In genomic region chr15:53716909-53717878, GRCh38 we compare ENCODE assay signal across 9 cellular contexts. TPM values are rescaled to one million over a fixed set of nuclear protein-coding genes. Genes with fewer than 3 reads are reported as not detected.
DNase-seq lines count a peak whose midpoint lies in the region; ATAC-seq, FAIRE-seq and TF ChIP-seq lines count a peak whose summit lies in the region.
"Had no signal": no experiment of that assay in that cellular context is flagged by ENCODE, and none has a peak within 500 bp of the region (broad histone marks: within the 10 kb centered on the region; RNA-seq: fewer than 3 reads in every experiment).

No MANE protein-coding gene starts in this region.

- intact Hi-C loops in kidney (cut with DNase I) = no loop called here
- intact Hi-C loops in esophagus muscularis mucosa (cut with DNase I) = no loop called here

- WGBS in esophagus muscularis mucosa = 25% methylated on average over 3 of the region's 3 CpGs

- H3K4me1 ChIP-seq in kidney (ENCODE audit: control insufficient read depth in 1 of 2, insufficient read depth in 1 of 2, low read depth in 1 of 2, low read length in 2 of 2) (peaks cover 0 to 10% of the 10 kb centered on the region in 2 donors), esophagus muscularis mucosa (no peaks in the 10 kb centered on the region)

- in situ Hi-C loops in ACHN (cut with HindIII; ENCODE audit: low pct_ligation_motif_present, low pct_unique_long_range_greater_than_20kb, low sequenced_read_pairs) (no loop called here), SK-MEL-5 (cut with HindIII; ENCODE audit: low pct_unique_long_range_greater_than_20kb, low sequenced_read_pairs) (no loop called here)

- no peak for TF ChIP-seq EP300 in esophagus muscularis mucosa (IDR thresholded peaks at IDR 0.05)

- no peak for TF ChIP-seq POLR2A in GM18505 (IDR thresholded peaks at IDR 0.05; ENCODE audit: borderline replicate concordance, extremely low read depth, insufficient read depth, insufficient read length)
- TF ChIP-seq POLR2A in esophagus muscularis mucosa (IDR thresholded peaks at IDR 0.05; ENCODE audit: low read depth) = no peak

- H3K4me3 ChIP-seq in kidney (ENCODE audit: low read length in 2 of 2) (no peak overlapping the region), esophagus muscularis mucosa (no peak overlapping the region)

- H3K9me3 ChIP-seq in kidney (ENCODE audit: control insufficient read depth in 1 of 2, low read length in 2 of 2) (no peaks in the 10 kb centered on the region), esophagus muscularis mucosa (no peaks in the 10 kb centered on the region)

- DNase-seq in ACHN = peak; percentile 34
- DNase-seq in H4 (ENCODE audit: low spot score) = peak; percentile 12
- DNase-seq in SK-MEL-5 (ENCODE audit: low read depth, low spot score) = peak; percentile 74
- DNase-seq in kidney = no peak
- no peak for DNase-seq in esophagus muscularis mucosa (ENCODE audit: extremely low spot score)
- DNase-seq: stimulated activated CD4-positive, alpha-beta T cell treated with anti-CD3 and anti-CD28 coated beads, Interleukin-4, amount 100 ng/mL, for 4 hours had no signal

- FAIRE-seq in kidney (lab: Jason Lieb, UNC) = peak; percentile 37

- H3K27me3 ChIP-seq in esophagus muscularis mucosa = no peaks in the 10 kb centered on the region

- ATAC-seq in GM18505 (IDR thresholded peaks at IDR 0.05; ENCODE audit: unreplicated experiment) (no peak), HG03378 (IDR thresholded peaks at IDR 0.05; ENCODE audit: unreplicated experiment) (no peak), GM19328 (IDR thresholded peaks at IDR 0.05; ENCODE audit: unreplicated experiment) (no peak)

- no peak overlapping the region for H3K9ac ChIP-seq in kidney (ENCODE audit: low read length in 2 of 2)

- H3K36me3 ChIP-seq in kidney (ENCODE audit: control insufficient read depth in 1 of 2, insufficient read depth in 2 of 2, low read length in 2 of 2) = peaks cover 2% of the 10 kb centered on the region in 2 donors
- H3K36me3 ChIP-seq in esophagus muscularis mucosa = no peaks in the 10 kb centered on the region

- TF ChIP-seq CTCF in kidney (IDR thresholded peaks at IDR 0.05; ENCODE audit: borderline replicate concordance, extremely low read depth, insufficient read depth) (peak; percentile 19), esophagus muscularis mucosa (IDR thresholded peaks at IDR 0.05) (no peak)

- no peak overlapping the region for H3K27ac ChIP-seq in kidney (ENCODE audit: low read depth in 2 of 2, low read length in 2 of 2)
- no peak overlapping the region for H3K27ac ChIP-seq in esophagus muscularis mucosa (replicated peaks in 1 of 4)

RNA-seq across cellular contexts. Expression of gene WDR72, which starts 42.3 kb away (rescaled TPM):
- total RNA-seq in H4 (2014; rRNA removed; shearing (Covaris generic)) = 11.5 and 14.6 TPM in 2 replicates
- total RNA-seq in SK-MEL-5 (2014; rRNA removed; shearing (Covaris generic)) = 2.3 and 3.9 TPM in 2 replicates
- polyA plus RNA-seq in SK-MEL-5 (2015; cell fraction: cytosol; rRNA removed) = 1.7 and 1.8 TPM in 2 replicates
- 4.6 and 5.4 TPM in 2 replicates for polyA plus RNA-seq in SK-MEL-5 (2015; cell fraction: nucleus; rRNA removed)
- total RNA-seq in kidney = 55.7 TPM
- polyA plus RNA-seq in kidney (ENCODE audit: insufficient read depth, low read depth, low replicate concordance) = 60.0 TPM
- total RNA-seq in esophagus muscularis mucosa = not detected

Comparison
In these comparisons a context has a peak if more than half of its experiments do, and no peak if none do; other contexts are left out.
1. DNase-seq: peak in ACHN (single experiment), H4 (single experiment) and SK-MEL-5 (single experiment); none in kidney (single experiment) and esophagus muscularis mucosa (single experiment).